In genomic region chr6:24495516-24495847, GRCh38 we compare ENCODE assay signal across 8 cellular contexts. TPM values are rescaled to one million over a fixed set of nuclear protein-coding genes. Genes with fewer than 3 reads are reported as not detected.
A peak's percentile ranks its signal among the peaks of the same experiment; 100 is the strongest.
DNase-seq lines count a peak whose midpoint lies in the region; ATAC-seq and TF ChIP-seq lines count a peak whose summit lies in the region.

No MANE protein-coding gene starts in this region.

- H3K36me3 Mint-ChIP-seq in CD4-positive, alpha-beta T cell (ENCODE audit: low read depth) = peaks cover 23% of the 10 kb centered on the region

- no peak for TF ChIP-seq POLR2A in adrenal gland (IDR thresholded peaks at IDR 0.05)

- peak; percentile 36 for ATAC-seq in CD4-positive, alpha-beta T cell (ENCODE audit: poor library complexity)
- ATAC-seq in GM19372 (IDR thresholded peaks at IDR 0.05; ENCODE audit: low read depth, unreplicated experiment) (peak; percentile 40), HG03469 (IDR thresholded peaks at IDR 0.05; ENCODE audit: unreplicated experiment) (peak; percentile 31), right cardiac atrium (peak; percentile 77 to 79)

- H3K27me3 Mint-ChIP-seq in CD4-positive, alpha-beta T cell = no peaks in the 10 kb centered on the region

- DNase-seq in CD4-positive, alpha-beta T cell = peak in 9 of 10 experiments; percentile 5 to 52 (median 15)
- DNase-seq in RPMI8226 (peak; percentile 63), adrenal gland (peak; percentile 41 to 69 (median 60)), right cardiac atrium (peak; percentile 62 to 84 (median 75)), putamen (ENCODE audit: low spot score) (peak; percentile 31), SW 1271 (lab: John Stamatoyannopoulos, UW) (no peak)

- WGBS in adrenal gland, 4 donors = 2 to 7% (median 3%) methylated on average over 11 to 13 of the region's 13 CpGs
- WGBS in right cardiac atrium = 3% methylated on average over 13 of the region's 13 CpGs

- intact Hi-C loops in CD4-positive, alpha-beta T cell (cut with DNase I, micrococcal nuclease) = loop anchor here in 1 of 2 experiments (5.0 to 10.0 kb wide), 2 partner anchors 167 to 199 kb away; no protein-coding TSS in a partner anchor
- intact Hi-C loops in adrenal gland (cut with DNase I) = no loop called here
- intact Hi-C loops in right cardiac atrium (cut with DNase I) = no loop called here

- CTCF ChIA-PET in CD4-positive, alpha-beta T cell (lab: Charles Lee) = interaction anchor here (1.3 to 2.2 kb wide), 4 partner anchors 23 to 171 kb away, joined by 3 to 15 read pairs (median 5); partner anchors contain the start of genes ACOT13 and TDP2

- peaks cover 39% of the 10 kb centered on the region for H3K4me1 Mint-ChIP-seq in CD4-positive, alpha-beta T cell (ENCODE audit: low read depth)

- H3K27ac Mint-ChIP-seq in CD4-positive, alpha-beta T cell = peak overlapping the region; percentile 57

- H3K4me3 Mint-ChIP-seq in CD4-positive, alpha-beta T cell = peak overlapping the region; percentile 87

- H3K4me1 ChIP-seq in adrenal gland (replicated peaks in 1 of 2) = peaks cover 0 to 6% of the 10 kb centered on the region in 2 donors
- no peaks in the 10 kb centered on the region for H3K4me1 ChIP-seq in right cardiac atrium (ENCODE audit: control insufficient read depth, insufficient read depth, low read length)

- H3K4me3 ChIP-seq in adrenal gland = peak overlapping the region; percentile 5 to 79 (median 44)
- H3K4me3 ChIP-seq in right cardiac atrium (ENCODE audit: low read length) = peak overlapping the region; percentile 62

- H3K27ac ChIP-seq in CD4-positive, alpha-beta T cell (ENCODE audit: low read depth, low read length) = peak overlapping the region; percentile 14
- H3K27ac ChIP-seq in adrenal gland = peak overlapping the region in 3 of 5 donors; percentile 52 to 64 (median 63)
- peak overlapping the region; percentile 46 for H3K27ac ChIP-seq in right cardiac atrium (ENCODE audit: low read length)

- no peaks in the 10 kb centered on the region for H3K36me3 ChIP-seq in adrenal gland (replicated peaks in 1 of 2)

- H3K9me3 Mint-ChIP-seq in CD4-positive, alpha-beta T cell = no peaks in the 10 kb centered on the region

- POLR2A ChIA-PET in CD4-positive, alpha-beta T cell (lab: Charles Lee) = interaction anchor here (0.8 to 2.2 kb wide), 18 partner anchors 8 to 643 kb away, joined by 3 to 21 read pairs (median 4); partner anchors contain the start of genes ACOT13, C6orf62, DCDC2 and KIAA0319

- H3K9me3 ChIP-seq in CD4-positive, alpha-beta T cell (ENCODE audit: control insufficient read depth, low read length) = no peaks in the 10 kb centered on the region
- H3K9me3 ChIP-seq in adrenal gland (replicated peaks in 1 of 3) (no peaks in the 10 kb centered on the region), right cardiac atrium (ENCODE audit: control insufficient read depth, low read length) (no peaks in the 10 kb centered on the region)

- TF ChIP-seq CTCF in CD4-positive, alpha-beta T cell (IDR thresholded peaks at IDR 0.05) = no peak
- TF ChIP-seq CTCF in adrenal gland (IDR thresholded peaks at IDR 0.05) = no peak

- no peaks in the 10 kb centered on the region for H3K27me3 ChIP-seq in CD4-positive, alpha-beta T cell (ENCODE audit: control insufficient read depth, insufficient read depth, low read length)
- H3K27me3 ChIP-seq in adrenal gland = no peaks in the 10 kb centered on the region
- no peaks in the 10 kb centered on the region for H3K27me3 ChIP-seq in right cardiac atrium (ENCODE audit: control insufficient read depth, insufficient read depth)

RNA-seq across cellular contexts. Expression of gene ALDH5A1, which starts 0.7 kb away (rescaled TPM):
- total RNA-seq in CD4-positive, alpha-beta T cell = 1 to 10 TPM; 3.6 to 5.0 TPM
- total RNA-seq in adrenal gland = 10 to 100 TPM in 5 of 8 donors, 1 to 10 TPM in 3; 6.6 to 23.1 (median 12.2) TPM
- polyA plus RNA-seq in adrenal gland = 10 to 100 TPM in 1 of 3 donors, 1 to 10 TPM in 2; 3.2 to 14.2 (median 4.7) TPM
- total RNA-seq in right cardiac atrium = 10 to 100 TPM; 10.9 to 16.5 (median 14.9) TPM
- polyA plus RNA-seq in right cardiac atrium = 7.7 TPM

RNA-seq across cellular contexts. Expression of gene GPLD1, which starts 6.1 kb away (rescaled TPM):
- under 1 TPM; 0.59 to 0.66 TPM for total RNA-seq in CD4-positive, alpha-beta T cell
- 1 to 10 TPM in 4 of 8 donors, under 1 TPM in 4; 0.43 to 1.8 (median 1.0) TPM for total RNA-seq in adrenal gland
- polyA plus RNA-seq in adrenal gland = 1 to 10 TPM in 1 of 3 donors, under 1 TPM in 2; 0.34 to 1.0 (median 0.88) TPM
- total RNA-seq in right cardiac atrium = 1 to 10 TPM; 1.0 to 1.6 (median 1.2) TPM
- polyA plus RNA-seq in right cardiac atrium = 0.52 TPM

Comparison
In these comparisons a context has a peak if more than half of its experiments do, and no peak if none do; other contexts are left out.
1. DNase-seq: peak in CD4-positive, alpha-beta T cell (9 of 10), RPMI8226 (single experiment), adrenal gland (7 of 7), right cardiac atrium (3 of 3) and putamen (single experiment); none in SW 1271 (0 of 2).
2. Peak in every context shown above with its lines, with median percentiles within 50 percentile points of each other: ATAC-seq and H3K27ac ChIP-seq.